Comparison of ENCODE assay signal across 1 cellular context in genomic region chr7:5396542-5396941, GRCh38.
TF ChIP-seq lines count a peak whose summit lies in the region.

No MANE protein-coding gene starts in this region.

TF ChIP-seq in GM12878, 131 proteins besides CTCF, POLR2A, EP300 and RAD21 (continued from another document):
- TF ChIP-seq SKIL (IDR thresholded peaks at IDR 0.05; ENCODE audit: low read depth, poor library complexity, severe bottlenecking): peak; percentile 36
- TF ChIP-seq SPI1 (IDR thresholded peaks at IDR 0.05; ENCODE audit: borderline replicate concordance, insufficient read depth, low read depth, low read length): no peak
- no peak for TF ChIP-seq IRF3 (IDR thresholded peaks at IDR 0.05)
- TF ChIP-seq NR2C2 (IDR thresholded peaks at IDR 0.05; ENCODE audit: borderline replicate concordance, control insufficient read depth, insufficient read length, low read depth): no peak
- peak; percentile 42; the same call in 1 of the 2 replicates for TF ChIP-seq SMC3 (IDR thresholded peaks at IDR 0.05; ENCODE audit: borderline replicate concordance, low read length)
- no peak for TF ChIP-seq ZBTB33 (IDR thresholded peaks at IDR 0.05)
- TF ChIP-seq FOXK2 (IDR thresholded peaks at IDR 0.05): peak; percentile 41
- no peak for TF ChIP-seq RCOR1 (conservative IDR thresholded peaks at IDR 0.05; ENCODE audit: low read depth, low read length)
- TF ChIP-seq, protein P1, sequence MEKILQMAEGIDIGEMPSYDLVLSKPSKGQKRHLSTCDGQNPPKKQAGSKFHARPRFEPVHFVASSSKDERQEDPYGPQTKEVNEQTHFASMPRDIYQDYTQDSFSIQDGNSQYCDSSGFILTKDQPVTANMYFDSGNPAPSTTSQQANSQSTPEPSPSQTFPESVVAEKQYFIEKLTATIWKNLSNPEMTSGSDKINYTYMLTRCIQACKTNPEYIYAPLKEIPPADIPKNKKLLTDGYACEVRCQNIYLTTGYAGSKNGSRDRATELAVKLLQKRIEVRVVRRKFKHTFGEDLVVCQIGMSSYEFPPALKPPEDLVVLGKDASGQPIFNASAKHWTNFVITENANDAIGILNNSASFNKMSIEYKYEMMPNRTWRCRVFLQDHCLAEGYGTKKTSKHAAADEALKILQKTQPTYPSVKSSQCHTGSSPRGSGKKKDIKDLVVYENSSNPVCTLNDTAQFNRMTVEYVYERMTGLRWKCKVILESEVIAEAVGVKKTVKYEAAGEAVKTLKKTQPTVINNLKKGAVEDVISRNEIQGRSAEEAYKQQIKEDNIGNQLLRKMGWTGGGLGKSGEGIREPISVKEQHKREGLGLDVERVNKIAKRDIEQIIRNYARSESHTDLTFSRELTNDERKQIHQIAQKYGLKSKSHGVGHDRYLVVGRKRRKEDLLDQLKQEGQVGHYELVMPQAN (conservative IDR thresholded peaks at IDR 0.05): peak; percentile 55; the same call in 1 of the 2 replicates
- 0 out of 2 replicates have a peak, but pooled peaks have one; percentile 42 for TF ChIP-seq CHD2 (IDR thresholded peaks at IDR 0.05; ENCODE audit: borderline replicate concordance, low read depth, low read length)
- 0 out of 2 replicates have a peak, but pooled peaks have one; percentile 1 for TF ChIP-seq ATF7 (IDR thresholded peaks at IDR 0.05; ENCODE audit: low read depth)
- TF ChIP-seq ZBTB11 (CRISPR knock-in tag; IDR thresholded peaks at IDR 0.05): no peak
TF ChIP-seq in GM12878: peak in this region for 12.
